ENCODE assay signal across 15 cellular contexts in genomic region chr10:77520290-77520689, GRCh38.
DNase-seq lines count a peak whose midpoint lies in the region; ATAC-seq and TF ChIP-seq lines count a peak whose summit lies in the region.
"Had no signal": no experiment of that assay in that cellular context is flagged by ENCODE, and none has a peak within 500 bp of the region (broad histone marks: within the 10 kb centered on the region; RNA-seq: fewer than 3 reads in every experiment).

No MANE protein-coding gene starts in this region.

- H4K8ac ChIP-seq in neuronal stem cell (ENCODE audit: low read depth, low read length) (no peak overlapping the region), H9 (replicated peaks; ENCODE audit: insufficient read length, low read depth, low read length) (no peak overlapping the region)

- no peak overlapping the region for H3K4ac ChIP-seq in neuronal stem cell (ENCODE audit: low read length)
- H3K4ac ChIP-seq in H9 (ENCODE audit: low read depth, low read length), result no peak overlapping the region

- H2BK120ac ChIP-seq in neuronal stem cell (ENCODE audit: low read depth, low read length) (no peak overlapping the region), H9 (ENCODE audit: low read depth, low read length, poor library complexity, severe bottlenecking) (no peak overlapping the region)

- H2BK5ac ChIP-seq in neuronal stem cell (ENCODE audit: low read length) (no peak overlapping the region), H9 (ENCODE audit: insufficient read length, low read length) (no peak overlapping the region)

- H2AK5ac ChIP-seq in neuronal stem cell (ENCODE audit: low read depth, low read length), result no peak overlapping the region
- H2AK5ac ChIP-seq in H9 (ENCODE audit: insufficient read length, low read length), result no peak overlapping the region

- peaks cover 2 to 6% (median 2%) of the 10 kb centered on the region in 3 experiments; a peak in 4 of 7 replicates for H3K36me3 Mint-ChIP-seq in H9 (ENCODE audit: insufficient read depth in 1 of 3, low read depth in 3 of 3)
- H3K36me3 Mint-ChIP-seq: CD8-positive, alpha-beta memory T cell had no signal

- POLR2A ChIA-PET in HCT116 (lab: Charles Lee), result no interaction called here
- POLR2A ChIA-PET in PC-3 (lab: Charles Lee; ENCODE audit: unreplicated experiment), result no interaction called here

- peak overlapping the region; percentile 63 for H3K14ac ChIP-seq in neuronal stem cell (ENCODE audit: low read length)
- H3K14ac ChIP-seq in H9 (ENCODE audit: insufficient read depth, low read length), result no peak overlapping the region

- no peak overlapping the region for H3K27ac Mint-ChIP-seq in H9
- H3K27ac Mint-ChIP-seq: CD8-positive, alpha-beta memory T cell had no signal

- H3K4me1 Mint-ChIP-seq in H9, result peaks cover 5 to 8% of the 10 kb centered on the region in 2 experiments; a peak in 3 of 4 replicates
- H3K4me1 Mint-ChIP-seq: CD8-positive, alpha-beta memory T cell had no signal

- H3K23me2 ChIP-seq in H9 (ENCODE audit: insufficient read length, low read depth, low read length, poor library complexity, severe bottlenecking), result no peaks in the 10 kb centered on the region

- H2BK15ac ChIP-seq in neuronal stem cell (ENCODE audit: low read length), result peak overlapping the region; percentile 40
- no peak overlapping the region for H2BK15ac ChIP-seq in H9 (ENCODE audit: low read depth, low read length)

- no peak overlapping the region for H3K4me3 Mint-ChIP-seq in H9
- H3K4me3 Mint-ChIP-seq: CD8-positive, alpha-beta memory T cell had no signal

- no peak overlapping the region for H2BK20ac ChIP-seq in H9 (ENCODE audit: low read depth, low read length, poor library complexity, severe bottlenecking)

- peaks cover 5 to 8% of the 10 kb centered on the region in 2 experiments; a peak in 4 of 5 replicates for H3K9me3 Mint-ChIP-seq in H9

- peaks cover 4% of the 10 kb centered on the region for H3F3A ChIP-seq in PC-3 (ENCODE audit: low read length, unreplicated experiment)

- DNase-seq in HCT116 (ENCODE audit: low read depth, low spot score), result no peak
- no peak for DNase-seq in PC-3
- no peak for DNase-seq in epithelial cell of esophagus (ENCODE audit: low read depth)
- no peak for DNase-seq in neuronal stem cell (ENCODE audit: low spot score)
- DNase-seq in T-helper 1 cell, result no peak
- no peak for DNase-seq in nucleus accumbens (lab: John Stamatoyannopoulos, UW)
- no peak for DNase-seq in NCI-H1694 (lab: John Stamatoyannopoulos, UW)
- DNase-seq in H9, result no peak
- DNase-seq: 8988T; AML-193; CD8-positive, alpha-beta memory T cell; DMS53; GF-D8; GOT3 had no signal

- peak; percentile 60 for TF ChIP-seq RAD21 in HCT116 (IDR thresholded peaks at IDR 0.05; ENCODE audit: low read depth)

- H3K9ac ChIP-seq in HCT116 (ENCODE audit: low read length) (no peak overlapping the region), PC-3 (ENCODE audit: low read length) (no peak overlapping the region), neuronal stem cell (ENCODE audit: low read depth, low read length, poor library complexity) (no peak overlapping the region), H9 (ENCODE audit: extremely low read depth, insufficient read length, low read length) (no peak overlapping the region)
- H3K9ac ChIP-seq: BLaER1 had no signal

- no peak overlapping the region for H3K56ac ChIP-seq in H9 (ENCODE audit: insufficient read length, low read depth, low read length)

- H3K79me1 ChIP-seq in neuronal stem cell (ENCODE audit: low read depth, low read length), result no peaks in the 10 kb centered on the region
- H3K79me1 ChIP-seq in H9 (ENCODE audit: insufficient read depth, low read depth, low read length, poor library complexity, severe bottlenecking), result no peaks in the 10 kb centered on the region

- intact Hi-C loops in HCT116 (cut with micrococcal nuclease), result no loop called here
- intact Hi-C loops in PC-3 (cut with micrococcal nuclease), result loop anchor here (2.0 kb wide), 1 partner anchor 121 kb away; no protein-coding TSS in a partner anchor

- H3K4me3 ChIP-seq in HCT116 (replicated peaks in 1 of 2; ENCODE audit: low read depth in 1 of 2, low read length in 2 of 2) (no peak overlapping the region), PC-3 (ENCODE audit: low read length) (no peak overlapping the region), epithelial cell of esophagus (ENCODE audit: low read length) (no peak overlapping the region), neuronal stem cell (ENCODE audit: low read length in 2 of 2) (peak overlapping the region in 1 of 2 donors; percentile 69)
- H3K4me3 ChIP-seq: BLaER1 had no signal

- H2BK12ac ChIP-seq in neuronal stem cell (ENCODE audit: low read length), result no peak overlapping the region
- H2BK12ac ChIP-seq in H9 (ENCODE audit: insufficient read length, low read depth, low read length), result no peak overlapping the region

- H3K9me3 ChIP-seq in HCT116 (ENCODE audit: control insufficient read depth in 1 of 2, insufficient read depth in 1 of 2, low read depth in 1 of 2, low read length in 2 of 2), result no peaks in the 10 kb centered on the region
- H3K9me3 ChIP-seq in PC-3 (ENCODE audit: low read length), result no peaks in the 10 kb centered on the region
- H3K9me3 ChIP-seq in neuronal stem cell (replicated peaks in 1 of 2; ENCODE audit: control insufficient read depth in 2 of 2, insufficient read depth in 1 of 2, low read depth in 1 of 2, low read length in 2 of 2), result peaks cover 0 to 1% of the 10 kb centered on the region in 2 donors
- no peaks in the 10 kb centered on the region for H3K9me3 ChIP-seq in H9 (ENCODE audit: control insufficient read depth, low read depth, low read length)
- H3K9me3 ChIP-seq: BLaER1 had no signal

- no peak overlapping the region for H3T11ph ChIP-seq in H9 (ENCODE audit: low read length)

- H2AFZ ChIP-seq in HCT116 (ENCODE audit: low read depth, low read length, poor library complexity, severe bottlenecking), result no peak overlapping the region
- H2AFZ ChIP-seq in PC-3 (ENCODE audit: low read length), result no peak overlapping the region
- H2AFZ ChIP-seq in neuronal stem cell (ENCODE audit: low read length), result no peak overlapping the region
- no peak overlapping the region for H2AFZ ChIP-seq in H9 (ENCODE audit: low read length)

- H3K27me3 ChIP-seq in HCT116 (ENCODE audit: insufficient read depth, low read length) (no peaks in the 10 kb centered on the region), PC-3 (ENCODE audit: low read length) (no peaks in the 10 kb centered on the region), neuronal stem cell (ENCODE audit: control insufficient read depth in 3 of 3, insufficient read depth in 3 of 3, low read depth in 1 of 3, low read length in 3 of 3) (peaks cover 0 to 6% (median 0%) of the 10 kb centered on the region in 3 experiments), H9 (ENCODE audit: insufficient read depth, low read length) (no peaks in the 10 kb centered on the region)
- H3K27me3 ChIP-seq: BLaER1 had no signal

- no peak overlapping the region for H4K91ac ChIP-seq in neuronal stem cell (ENCODE audit: low read depth, low read length, poor library complexity)
- no peak overlapping the region for H4K91ac ChIP-seq in H9 (ENCODE audit: insufficient read length, low read depth, low read length)

- H3K9me2 ChIP-seq in HCT116 (ENCODE audit: insufficient read depth) (no peaks in the 10 kb centered on the region), PC-3 (replicated peaks; ENCODE audit: low read length) (no peaks in the 10 kb centered on the region)

- TF ChIP-seq CTCF in HCT116 (IDR thresholded peaks at IDR 0.05 in 2 of 3, conservative IDR thresholded peaks at IDR 0.05 in 1 of 3; ENCODE audit: borderline replicate concordance in 1 of 3, insufficient read depth in 1 of 3, low read depth in 2 of 3, low read length in 2 of 3) (0 out of 6 replicates have a peak, but pooled peaks of 2 of the 3 experiments have one; percentile 3 to 23), PC-3 (conservative IDR thresholded peaks at IDR 0.05; ENCODE audit: low read depth, low read length) (peak; percentile 47; the same call in 1 of the 2 replicates), epithelial cell of esophagus (IDR thresholded peaks at IDR 0.05; ENCODE audit: insufficient read depth, low read depth, low read length, missing control alignments) (peak; percentile 26), H9 (conservative IDR thresholded peaks at IDR 0.05) (no peak)

- H3K27ac ChIP-seq in HCT116 (ENCODE audit: low read depth, low read length), result no peak overlapping the region
- no peak overlapping the region for H3K27ac ChIP-seq in PC-3 (ENCODE audit: low read length)
- no peak overlapping the region for H3K27ac ChIP-seq in neuronal stem cell (replicated peaks; ENCODE audit: low read length)
- H3K27ac ChIP-seq in H9 (ENCODE audit: insufficient read length, low read depth, low read length), result no peak overlapping the region
- H3K27ac ChIP-seq: BLaER1 had no signal

- H3K36me3 ChIP-seq in HCT116 (ENCODE audit: control insufficient read depth in 1 of 2, insufficient read depth in 2 of 2, low read length in 2 of 2) (no peaks in the 10 kb centered on the region), PC-3 (ENCODE audit: low read depth, low read length) (no peaks in the 10 kb centered on the region), neuronal stem cell (replicated peaks in 1 of 2; ENCODE audit: control insufficient read depth in 2 of 2, insufficient read depth in 2 of 2, low read length in 2 of 2) (no peaks in the 10 kb centered on the region)
- H3K36me3 ChIP-seq: BLaER1 had no signal

- peak overlapping the region; percentile 82 for H3K18ac ChIP-seq in neuronal stem cell (ENCODE audit: low read length)
- no peak overlapping the region for H3K18ac ChIP-seq in H9 (ENCODE audit: insufficient read length, low read depth, low read length)

- H3K4me2 ChIP-seq in HCT116 (ENCODE audit: low read length) (no peak overlapping the region), PC-3 (ENCODE audit: low read length) (no peak overlapping the region), neuronal stem cell (ENCODE audit: insufficient read depth, low read length, poor library complexity, severe bottlenecking) (no peak overlapping the region), H9 (ENCODE audit: insufficient read depth, insufficient read length, low read length) (no peak overlapping the region)
- H3K4me2 ChIP-seq: BLaER1 had no signal

- no peak overlapping the region for H4K5ac ChIP-seq in H9 (ENCODE audit: insufficient read length, low read depth, low read length)

- CTCF ChIA-PET in HCT116 (lab: Charles Lee) (no interaction called here), PC-3 (lab: Charles Lee) (interaction anchor here (0.6 to 0.9 kb wide), 2 partner anchors 191 to 354 kb away, joined by 3 read pairs; no protein-coding TSS in a partner anchor)

- no peaks in the 10 kb centered on the region for H4K20me1 ChIP-seq in HCT116 (ENCODE audit: insufficient read depth)
- no peaks in the 10 kb centered on the region for H4K20me1 ChIP-seq in PC-3 (ENCODE audit: low read length)
- no peaks in the 10 kb centered on the region for H4K20me1 ChIP-seq in H9 (ENCODE audit: control insufficient read depth, insufficient read depth, insufficient read length)
- H4K20me1 ChIP-seq: BLaER1 had no signal

- no peak for TF ChIP-seq POLR2A in HCT116 (IDR thresholded peaks at IDR 0.05; ENCODE audit: borderline replicate concordance, extremely low read depth, insufficient read depth, insufficient read length)

- H3K4me1 ChIP-seq in HCT116 (ENCODE audit: control insufficient read depth in 1 of 2, insufficient read depth in 2 of 2, low read length in 2 of 2) (peaks cover 0 to 14% of the 10 kb centered on the region in 2 experiments; a peak in 3 of 4 replicates), PC-3 (ENCODE audit: insufficient read depth, low read length) (peaks cover 26% of the 10 kb centered on the region), neuronal stem cell (ENCODE audit: control insufficient read depth in 2 of 2, insufficient read depth in 1 of 2, low read depth in 1 of 2, low read length in 2 of 2) (no peaks in the 10 kb centered on the region), H9 (ENCODE audit: insufficient read depth, low read length) (no peaks in the 10 kb centered on the region)

- no CpG with 5 or more reads among the region's 1 CpG for WGBS in neuronal stem cell (ENCODE audit: extremely low coverage in 2 of 2, insufficient read length in 2 of 2, insufficient replicate concordance in 1 of 2), 2 donors
- no CpG with 5 or more reads among the region's 1 CpG for WGBS in H9 (ENCODE audit: extremely low coverage, insufficient read length, low lambda C conversion rate)

- no peaks in the 10 kb centered on the region for H3K79me2 ChIP-seq in HCT116 (ENCODE audit: insufficient read depth, low read length)
- H3K79me2 ChIP-seq in PC-3 (ENCODE audit: low read length), result peaks cover 60% of the 10 kb centered on the region
- H3K79me2 ChIP-seq in H9 (ENCODE audit: insufficient read depth, low read length), result no peaks in the 10 kb centered on the region

- RAD21 ChIA-PET in HCT116 (lab: Charles Lee; ENCODE audit: low non-redundant PET in 1 of 2, low total read pairs in 2 of 2, uncharacterized antibody in 2 of 2, unreplicated experiment in 2 of 2), result no interaction called here

- ATAC-seq in HCT116 (no peak), PC-3 (peak; percentile 8; the same call in 1 of the 2 replicates)

- no TSS peak for BruUV-seq in HCT116 (replicated peaks; lab: Mats Ljungman, UMichigan)
- BruUV-seq in PC-3 (replicated peaks; lab: Mats Ljungman, UMichigan), result no TSS peak

- H3K27me3 Mint-ChIP-seq in H9 (ENCODE audit: low read depth), result peaks cover 5% of the 10 kb centered on the region; the same call in 1 of the 2 replicates

- H3K23ac ChIP-seq in neuronal stem cell (ENCODE audit: low read depth, low read length, poor library complexity) (peak overlapping the region; percentile 82), H9 (ENCODE audit: insufficient read length, low read depth, low read length) (no peak overlapping the region)
